ENCODE assay signal across 13 cellular contexts in the genomic region with DNA sequence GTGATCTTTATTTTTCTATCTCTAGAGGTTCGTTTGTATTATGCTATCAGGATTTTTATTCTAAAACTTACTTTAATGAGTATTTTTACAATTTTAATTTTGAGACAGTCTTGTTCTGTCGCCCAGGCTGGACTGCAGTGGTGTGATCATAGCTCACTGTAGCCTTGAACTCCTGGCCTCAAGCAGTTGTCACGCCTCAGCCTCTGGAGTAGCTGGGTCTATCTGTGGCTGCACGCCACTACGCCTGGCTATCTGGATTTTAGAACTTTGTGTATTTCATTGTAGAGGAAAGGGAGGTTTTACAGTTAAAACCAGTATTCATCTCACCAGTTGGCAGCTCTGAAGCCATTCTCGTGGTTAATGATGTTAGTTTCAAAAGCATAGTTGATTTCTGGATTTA.
"Had no signal": no experiment of that assay in that cellular context is flagged by ENCODE, and none has a peak within 500 bp of the region (broad histone marks: within the 10 kb centered on the region; RNA-seq: fewer than 3 reads in every experiment).

No MANE protein-coding gene starts in this region.

- H2AFZ ChIP-seq: parathyroid adenoma had no signal

- H3K27ac ChIP-seq: parathyroid adenoma, transverse colon had no signal

- H3K4me3 ChIP-seq: smooth muscle cell, transverse colon had no signal

- H3K4me2 ChIP-seq: smooth muscle cell had no signal

- DNase-seq: activated CD8-positive, alpha-beta memory T cell treated with anti-CD3 and anti-CD28 coated beads, Interleukin-2, amount 50 U/mL, for 48 hours; activated gamma-delta T cell treated with Interleukin-2 at 50 U/mL for 16 hours; central memory CD4-positive, alpha-beta T cell; cortex of kidney; effector CD8-positive, alpha-beta T cell; hypothalamus; kidney glomerular epithelial cell; right cardiac atrium; SHP77 treated with DMSO at 0.1 percent for 48 hours; T-helper 2 cell; transverse colon had no signal

- ATAC-seq: right cardiac atrium had no signal

- H3K9me3 ChIP-seq: transverse colon had no signal

- H3K27me3 ChIP-seq: transverse colon had no signal

- H3K9ac ChIP-seq: parathyroid adenoma had no signal
